In genomic region chr3:79344876-79345871, GRCh38 we compare ENCODE assay signal across 21 cellular contexts.
"Had no signal": no experiment of that assay in that cellular context is flagged by ENCODE, and none has a peak within 500 bp of the region (broad histone marks: within the 10 kb centered on the region; RNA-seq: fewer than 3 reads in every experiment).

No MANE protein-coding gene starts in this region.

- H3K9me3 ChIP-seq: tibial nerve had no signal

- DNase-seq: activated CD4-positive, alpha-beta memory T cell treated with anti-CD3 and anti-CD28 coated beads, Interleukin-2, amount 10 ng/mL, durations not matched to agents 7 days and 5 days; activated CD4-positive, alpha-beta T cell treated with anti-CD3 and anti-CD28 coated beads, Interleukin-2, amount 10 ng/mL, durations not matched to agents 24 days and 14 days; activated effector memory CD4-positive, alpha-beta T cell treated with Interleukin-2 at 50 U/mL for 16 hours; activated naive CD4-positive, alpha-beta T cell treated with anti-CD3 and anti-CD28 coated beads for 36 hours; activated T-cell treated with anti-CD3 and anti-CD28 coated beads, Interleukin-2, amount 50 U/mL, for 72 hours; amygdala; effector CD4-positive, alpha-beta T cell; erythroblast; foreskin fibroblast; immature natural killer cell; small intestine; stimulated activated CD4-positive, alpha-beta T cell treated with anti-CD3 and anti-CD28 coated beads, Interleukin-2, amount 100 ng/mL, for 24 hours; stimulated activated naive CD8-positive, alpha-beta T cell treated with anti-CD3 and anti-CD28 coated beads, Interleukin-15, amount 100 ng/mL, for 72 hours; T-helper 17 cell had no signal

- H3K4me3 Mint-ChIP-seq: activated CD4-positive, alpha-beta memory T cell treated with anti-CD3 and anti-CD28 coated beads, Interleukin-2, amount 10 ng/mL, durations not matched to agents 7 days and 5 days; activated CD4-positive, alpha-beta T cell treated with anti-CD3 and anti-CD28 coated beads, Interleukin-2, amount 10 ng/mL, durations not matched to agents 24 days and 14 days; activated naive CD4-positive, alpha-beta T cell treated with anti-CD3 and anti-CD28 coated beads for 36 hours; activated T-cell treated with anti-CD3 and anti-CD28 coated beads, Interleukin-2, amount 50 U/mL, for 72 hours; dendritic cell treated with granulocyte-macrophage colony-stimulating factor and Interleukin-4, amounts not matched to agents 40 ng/mL and 50 ng/mL, for 4 days; immature natural killer cell; nephron; stimulated activated effector memory CD8-positive, alpha-beta T cell treated with anti-CD3 and anti-CD28 coated beads, Interleukin-12 subunit alpha, Interleukin-12 subunit beta, amount 100 ng/mL, for 72 hours; stimulated activated naive CD8-positive, alpha-beta T cell treated with anti-CD3 and anti-CD28 coated beads, Interleukin-15, amount 100 ng/mL, for 72 hours; T-helper 17 cell had no signal

- H3K9me3 Mint-ChIP-seq: activated CD4-positive, alpha-beta T cell treated with anti-CD3 and anti-CD28 coated beads, Interleukin-2, amount 10 ng/mL, durations not matched to agents 24 days and 14 days; dendritic cell treated with granulocyte-macrophage colony-stimulating factor and Interleukin-4, amounts not matched to agents 40 ng/mL and 50 ng/mL, for 4 days; nephron had no signal

- H3K4me3 ChIP-seq: tibial nerve had no signal

- H3K27ac ChIP-seq: tibial nerve had no signal

- FAIRE-seq: small intestine, urothelium cell line had no signal

- H3K27me3 Mint-ChIP-seq: activated CD4-positive, alpha-beta memory T cell treated with anti-CD3 and anti-CD28 coated beads, Interleukin-2, amount 10 ng/mL, durations not matched to agents 7 days and 5 days; activated CD4-positive, alpha-beta T cell treated with anti-CD3 and anti-CD28 coated beads, Interleukin-2, amount 10 ng/mL, durations not matched to agents 24 days and 14 days; dendritic cell treated with granulocyte-macrophage colony-stimulating factor and Interleukin-4, amounts not matched to agents 40 ng/mL and 50 ng/mL, for 4 days; stimulated activated naive CD8-positive, alpha-beta T cell treated with anti-CD3 and anti-CD28 coated beads, Interleukin-15, amount 100 ng/mL, for 72 hours; T-helper 17 cell had no signal

- H3K4me1 Mint-ChIP-seq: activated CD4-positive, alpha-beta memory T cell treated with anti-CD3 and anti-CD28 coated beads, Interleukin-2, amount 10 ng/mL, durations not matched to agents 7 days and 5 days; activated CD4-positive, alpha-beta T cell treated with anti-CD3 and anti-CD28 coated beads, Interleukin-2, amount 10 ng/mL, durations not matched to agents 24 days and 14 days; immature natural killer cell; nephron; stimulated activated effector memory CD8-positive, alpha-beta T cell treated with anti-CD3 and anti-CD28 coated beads, Interleukin-12 subunit alpha, Interleukin-12 subunit beta, amount 100 ng/mL, for 72 hours; stimulated activated naive CD8-positive, alpha-beta T cell treated with anti-CD3 and anti-CD28 coated beads, Interleukin-15, amount 100 ng/mL, for 72 hours; T-helper 17 cell had no signal

- H3K36me3 ChIP-seq: tibial nerve had no signal

- H3K4me1 ChIP-seq: tibial nerve had no signal

- H3K27me3 ChIP-seq: tibial nerve had no signal

- ATAC-seq: activated CD4-positive, CD25-positive, alpha-beta regulatory T cell treated with anti-CD3 and anti-CD28 coated beads, Interleukin-2, amount 50 U/mL, for 24 hours; activated T-cell treated with anti-CD3 and anti-CD28 coated beads, Interleukin-2, amount 50 U/mL, for 72 hours; sciatic nerve; stimulated activated effector memory CD8-positive, alpha-beta T cell treated with anti-CD3 and anti-CD28 coated beads, Interleukin-12 subunit alpha, Interleukin-12 subunit beta, amount 100 ng/mL, for 72 hours; stimulated activated naive CD8-positive, alpha-beta T cell treated with anti-CD3 and anti-CD28 coated beads, Interleukin-15, amount 100 ng/mL, for 72 hours; T-helper 17 cell had no signal

- H3K36me3 Mint-ChIP-seq: immature natural killer cell; stimulated activated effector memory CD8-positive, alpha-beta T cell treated with anti-CD3 and anti-CD28 coated beads, Interleukin-12 subunit alpha, Interleukin-12 subunit beta, amount 100 ng/mL, for 72 hours had no signal

- H3K27ac Mint-ChIP-seq: activated CD4-positive, alpha-beta memory T cell treated with anti-CD3 and anti-CD28 coated beads, Interleukin-2, amount 10 ng/mL, durations not matched to agents 7 days and 5 days; activated CD4-positive, alpha-beta T cell treated with anti-CD3 and anti-CD28 coated beads, Interleukin-2, amount 10 ng/mL, durations not matched to agents 24 days and 14 days; activated naive CD4-positive, alpha-beta T cell treated with anti-CD3 and anti-CD28 coated beads for 36 hours; activated T-cell treated with anti-CD3 and anti-CD28 coated beads, Interleukin-2, amount 50 U/mL, for 72 hours; dendritic cell treated with granulocyte-macrophage colony-stimulating factor and Interleukin-4, amounts not matched to agents 40 ng/mL and 50 ng/mL, for 4 days; immature natural killer cell; nephron; stimulated activated effector memory CD8-positive, alpha-beta T cell treated with anti-CD3 and anti-CD28 coated beads, Interleukin-12 subunit alpha, Interleukin-12 subunit beta, amount 100 ng/mL, for 72 hours; stimulated activated naive CD8-positive, alpha-beta T cell treated with anti-CD3 and anti-CD28 coated beads, Interleukin-15, amount 100 ng/mL, for 72 hours; T-helper 17 cell had no signal
